Comparison of ENCODE assay signal across 23 cellular contexts in genomic region chr11:7543302-7543701, GRCh38. TPM values are rescaled to one million over a fixed set of nuclear protein-coding genes. Genes with fewer than 3 reads are reported as not detected.
A peak's percentile ranks its signal among the peaks of the same experiment; 100 is the strongest.
DNase-seq lines count a peak whose midpoint lies in the region; ATAC-seq and TF ChIP-seq lines count a peak whose summit lies in the region.
"Had no signal": no experiment of that assay in that cellular context is flagged by ENCODE, and none has a peak within 500 bp of the region (broad histone marks: within the 10 kb centered on the region; RNA-seq: fewer than 3 reads in every experiment).

No MANE protein-coding gene starts in this region.

- peak; percentile 42 to 56 (median 50) for ATAC-seq in psoas muscle
- no peak for ATAC-seq in stimulated activated naive CD8-positive, alpha-beta T cell treated with anti-CD3 and anti-CD28 coated beads, Interleukin-15, Interleukin-2, amounts not matched to agents 100 U/mL and 50 U/mL, for 24 hours

- WGBS in psoas muscle, 3 donors: 84 to 93% (median 90%) methylated on average over 1 of the region's 1 CpG

- H3K36me3 ChIP-seq in BE2C (no peaks in the 10 kb centered on the region), psoas muscle (ENCODE audit: insufficient read depth in 1 of 2, low read depth in 1 of 2) (no peaks in the 10 kb centered on the region)

- H3K9me3 ChIP-seq in BE2C (no peaks in the 10 kb centered on the region), psoas muscle (no peaks in the 10 kb centered on the region)

- H3K4me3 ChIP-seq in BE2C (ENCODE audit: low read depth, low read length) (no peak overlapping the region), psoas muscle (no peak overlapping the region)

- CTCF ChIA-PET in GM10248 (lab: Yijun Ruan, JAX): interaction anchor here (1.0 to 2.8 kb wide), 5 partner anchors 9 to 122 kb away, joined by 3 to 14 read pairs (median 5); no protein-coding TSS in a partner anchor

- no peaks in the 10 kb centered on the region for H3K27me3 ChIP-seq in BE2C
- H3K27me3 ChIP-seq in psoas muscle (ENCODE audit: insufficient read depth in 3 of 3, low read length in 2 of 3): no peaks in the 10 kb centered on the region

- DNase-seq in DMS 273 (lab: John Stamatoyannopoulos, UW; ENCODE audit: unreplicated experiment) (peak; percentile 18), DMS 273 treated with DMSO at 0.1 percent for 48 hours (lab: John Stamatoyannopoulos, UW) (no peak), BE2C (peak; percentile 33), islet precursor cell (peak; percentile 63), psoas muscle (no peak), GM10248 (ENCODE audit: extremely low spot score) (no peak), NCI-H69 (lab: John Stamatoyannopoulos, UW) (no peak)
- no peak for DNase-seq in stimulated activated naive CD8-positive, alpha-beta T cell treated with anti-CD3 and anti-CD28 coated beads, Interleukin-15, Interleukin-2, amounts not matched to agents 100 U/mL and 50 U/mL, for 24 hours
- DNase-seq: ACHN; Calu3; CD8-positive, alpha-beta memory T cell; DMS53; GF-D8; H7; Kasumi-1; NCI-H1048; NCI-H1417 treated with DMSO at 0.1 percent for 48 hours; NCI-H187; NCI-H446 treated with DMSO at 0.1 percent for 48 hours; NCI-H526 treated with DMSO at 0.1 percent for 48 hours had no signal

- peaks cover 23% of the 10 kb centered on the region for H3K4me1 ChIP-seq in BE2C
- peaks cover 47% of the 10 kb centered on the region for H3K4me1 ChIP-seq in psoas muscle

- intact Hi-C loops in psoas muscle (cut with DNase I): no loop called here

- POLR2A ChIA-PET in GM10248 (lab: Yijun Ruan, JAX): no interaction called here

- TF ChIP-seq CTCF in BE2C (IDR thresholded peaks at IDR 0.05; ENCODE audit: low read depth, low read length) (no peak), psoas muscle (IDR thresholded peaks at IDR 0.05) (no peak), GM10248 (IDR thresholded peaks at IDR 0.05; ENCODE audit: control extremely low read depth, extremely low read depth, low read depth, missing control alignments) (no peak)

- peak overlapping the region; percentile 74 for H3K27ac ChIP-seq in psoas muscle
- H3K27ac ChIP-seq: 22Rv1, RWPE1 had no signal

RNA-seq across cellular contexts. Expression of gene PPFIBP2, which starts 29.5 kb away (rescaled TPM):
- polyA plus RNA-seq in BE2C (2012; ENCODE audit: insufficient read depth, insufficient read length, low read depth): 15.6 TPM
- 10 to 100 TPM; 19.7 to 54.8 (median 32.5) TPM for total RNA-seq in psoas muscle
- 10 to 100 TPM in 2 of 3 donors, 1 to 10 TPM in 1; 7.4 to 19.0 (median 14.6) TPM for polyA plus RNA-seq in psoas muscle

RNA-seq across cellular contexts. Expression of gene OLFML1, which starts 58.0 kb away (rescaled TPM):
- 0.31 TPM for polyA plus RNA-seq in BE2C (2012; ENCODE audit: insufficient read depth, insufficient read length, low read depth)
- 1 to 10 TPM; 1.1 to 7.2 (median 1.6) TPM for total RNA-seq in psoas muscle
- 1 to 10 TPM in 2 of 3 donors, under 1 TPM in 1; 0.81 to 1.5 (median 1.1) TPM for polyA plus RNA-seq in psoas muscle
- total RNA-seq: Calu3; CD8-positive, alpha-beta memory T cell; MCF 10A had no signal
- polyA plus RNA-seq: CD8-positive, alpha-beta memory T cell had no signal

Comparison
In these comparisons a context has a peak if more than half of its experiments do, and no peak if none do; other contexts are left out.
1. DNase-seq: peak in DMS 273 (single experiment), BE2C (single experiment) and islet precursor cell (single experiment); none in DMS 273 treated with DMSO at 0.1 percent for 48 hours (single experiment), psoas muscle (0 of 2), GM10248 (single experiment), NCI-H69 (single experiment) and stimulated activated naive CD8-positive, alpha-beta T cell treated with anti-CD3 and anti-CD28 coated beads, Interleukin-15, Interleukin-2, amounts not matched to agents 100 U/mL and 50 U/mL, for 24 hours (single experiment).